Comparison of ENCODE assay signal across 8 cellular contexts in the genomic region with DNA sequence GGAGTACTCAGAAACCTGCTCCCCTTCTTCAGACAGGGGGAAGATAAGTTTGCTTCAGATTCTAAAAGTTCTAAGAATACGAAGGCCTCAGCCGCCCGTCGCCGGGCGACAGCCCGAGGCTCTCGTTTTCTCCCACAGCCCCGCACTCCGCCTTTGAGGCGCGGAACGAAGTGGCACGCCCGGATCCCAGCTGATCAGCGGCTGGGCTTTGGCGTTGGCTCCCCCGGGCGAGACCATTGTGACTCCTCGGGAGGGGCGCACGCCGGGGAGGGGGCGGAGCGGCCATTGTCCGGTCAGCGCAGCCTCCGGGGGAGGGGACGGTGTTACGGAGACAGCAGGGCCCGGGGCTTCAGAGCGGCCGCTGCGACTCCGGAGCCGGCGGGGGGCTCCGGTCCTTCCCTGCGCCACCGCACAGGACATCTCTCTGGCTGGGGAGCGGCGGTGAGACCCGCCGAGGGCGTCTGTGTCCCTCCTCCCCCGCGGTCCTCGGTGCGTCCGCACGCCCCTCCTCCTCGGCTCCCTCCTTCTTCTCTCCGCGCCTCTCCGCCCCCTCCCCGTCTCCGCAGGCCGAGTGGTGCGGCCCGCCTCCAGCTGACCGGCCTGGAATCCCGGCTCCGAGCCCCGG. TPM values are rescaled to one million over a fixed set of nuclear protein-coding genes. Genes with fewer than 3 reads are reported as not detected.
DNase-seq lines count a peak whose midpoint lies in the region; ATAC-seq and TF ChIP-seq lines count a peak whose summit lies in the region.

A gene with protein sequence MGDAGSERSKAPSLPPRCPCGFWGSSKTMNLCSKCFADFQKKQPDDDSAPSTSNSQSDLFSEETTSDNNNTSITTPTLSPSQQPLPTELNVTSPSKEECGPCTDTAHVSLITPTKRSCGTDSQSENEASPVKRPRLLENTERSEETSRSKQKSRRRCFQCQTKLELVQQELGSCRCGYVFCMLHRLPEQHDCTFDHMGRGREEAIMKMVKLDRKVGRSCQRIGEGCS (plus strand): TSS at position 551 of the 625 bp plus-strand sequence. CDS start 219 bp downstream, outside the sequence.

- H3K36me3 ChIP-seq in BLaER1: peaks cover 11% of the 10 kb centered on the region; the same call in 1 of the 2 replicates

- H3K9me3 Mint-ChIP-seq in activated CD4-positive, alpha-beta T cell treated with anti-CD3 and anti-CD28 coated beads, Interleukin-2, amount 10 ng/mL, durations not matched to agents 7 days and 5 days: no peaks in the 10 kb centered on the region

- TF ChIP-seq CTCF in coronary artery (IDR thresholded peaks at IDR 0.05): no peak

- H3K4me1 Mint-ChIP-seq in activated CD4-positive, alpha-beta T cell treated with anti-CD3 and anti-CD28 coated beads, Interleukin-2, amount 10 ng/mL, durations not matched to agents 7 days and 5 days: peaks cover 42% of the 10 kb centered on the region

- H3K27me3 ChIP-seq in BLaER1: no peaks in the 10 kb centered on the region

- ATAC-seq in GM19351 (IDR thresholded peaks at IDR 0.05; ENCODE audit: unreplicated experiment): peak; percentile 81
- peak; percentile 81 for ATAC-seq in HG03520 (IDR thresholded peaks at IDR 0.05; ENCODE audit: unreplicated experiment)
- peak; percentile 80 for ATAC-seq in left colon

- peak; percentile 94 for DNase-seq in NCI-H526 treated with DMSO at 0.1 percent for 48 hours (lab: John Stamatoyannopoulos, UW)
- DNase-seq in activated CD4-positive, alpha-beta T cell treated with anti-CD3 and anti-CD28 coated beads, Interleukin-2, amount 10 ng/mL, durations not matched to agents 7 days and 5 days: peak; percentile 94
- peak; percentile 97 for DNase-seq in coronary artery (ENCODE audit: low spot score)
- DNase-seq in left colon: peak; percentile 95 to 97
- peak; percentile 82 to 85 for DNase-seq in stimulated activated CD4-positive, alpha-beta T cell treated with anti-CD3 and anti-CD28 coated beads, Interleukin-1b, Interleukin-23, amount 100 ng/mL, for 4 hours (ENCODE audit: low read depth in 2 of 2)

- POLR2A ChIA-PET in activated CD4-positive, alpha-beta T cell treated with anti-CD3 and anti-CD28 coated beads, Interleukin-2, amount 10 ng/mL, durations not matched to agents 7 days and 5 days (lab: Charles Lee): interaction anchor here (0.6 kb wide), 1 partner anchor 8 kb away, joined by 3 read pairs; no protein-coding TSS in a partner anchor

- intact Hi-C loops in left colon (cut with DNase I, micrococcal nuclease): no loop called here

- peak within 1 kb of the TSS; percentile 97 for H3K9ac ChIP-seq in BLaER1

- peaks cover 40% of the 10 kb centered on the region for H4K20me1 ChIP-seq in BLaER1

- H3K4me1 ChIP-seq in BLaER1: peaks cover 45% of the 10 kb centered on the region

- peak within 1 kb of the TSS; percentile 99 for H3K27ac Mint-ChIP-seq in activated CD4-positive, alpha-beta T cell treated with anti-CD3 and anti-CD28 coated beads, Interleukin-2, amount 10 ng/mL, durations not matched to agents 7 days and 5 days

- H3K36me3 Mint-ChIP-seq in activated CD4-positive, alpha-beta T cell treated with anti-CD3 and anti-CD28 coated beads, Interleukin-2, amount 10 ng/mL, durations not matched to agents 7 days and 5 days (ENCODE audit: low read depth): peaks cover 3% of the 10 kb centered on the region

- H3K9me3 ChIP-seq in BLaER1: no peaks in the 10 kb centered on the region

- CTCF ChIA-PET in activated CD4-positive, alpha-beta T cell treated with anti-CD3 and anti-CD28 coated beads, Interleukin-2, amount 10 ng/mL, durations not matched to agents 7 days and 5 days (lab: Charles Lee): interaction anchor here (0.8 to 1.9 kb wide), 5 partner anchors 8 to 28 kb away, joined by 3 to 7 read pairs (median 3); no protein-coding TSS in a partner anchor

- peak within 1 kb of the TSS; percentile 93 for H3K4me2 ChIP-seq in BLaER1

- H3K27me3 Mint-ChIP-seq in activated CD4-positive, alpha-beta T cell treated with anti-CD3 and anti-CD28 coated beads, Interleukin-2, amount 10 ng/mL, durations not matched to agents 7 days and 5 days: no peaks in the 10 kb centered on the region

- H3K27ac ChIP-seq in BLaER1 (peak within 1 kb of the TSS; percentile 99), coronary artery (peak within 1 kb of the TSS; percentile 96 to 97)

- H3K4me3 Mint-ChIP-seq in activated CD4-positive, alpha-beta T cell treated with anti-CD3 and anti-CD28 coated beads, Interleukin-2, amount 10 ng/mL, durations not matched to agents 7 days and 5 days: peak within 1 kb of the TSS; percentile 99

- H3K4me3 ChIP-seq in BLaER1 (peak within 1 kb of the TSS; percentile 77), coronary artery (peak within 1 kb of the TSS; percentile 95)

RNA-seq across cellular contexts. Expression of the gene that starts here (rescaled TPM):
- 10 to 100 TPM; 27.4 to 34.7 TPM for total RNA-seq in activated CD4-positive, alpha-beta T cell treated with anti-CD3 and anti-CD28 coated beads, Interleukin-2, amount 10 ng/mL, durations not matched to agents 7 days and 5 days
- total RNA-seq in left colon: 10 to 100 TPM; 66.4 to 77.0 TPM

Comparison
In these comparisons a context has a peak if more than half of its experiments do, and no peak if none do; other contexts are left out.
1. Peak in every context shown above with its lines: DNase-seq, ATAC-seq, H3K4me3 ChIP-seq and H3K27ac ChIP-seq.